Comparison of ENCODE assay signal across 11 cellular contexts in genomic region chr3:112555535-112556170, GRCh38. TPM values are rescaled to one million over a fixed set of nuclear protein-coding genes. Genes with fewer than 3 reads are reported as not detected.
A peak's percentile ranks its signal among the peaks of the same experiment; 100 is the strongest.
DNase-seq lines count a peak whose midpoint lies in the region; ATAC-seq and TF ChIP-seq lines count a peak whose summit lies in the region.
"Had no signal": no experiment of that assay in that cellular context is flagged by ENCODE, and none has a peak within 500 bp of the region (broad histone marks: within the 10 kb centered on the region; RNA-seq: fewer than 3 reads in every experiment).

No MANE protein-coding gene starts in this region.

- peaks cover 3% of the 10 kb centered on the region for H3K79me1 ChIP-seq in H9 (ENCODE audit: insufficient read depth, low read depth, low read length, poor library complexity, severe bottlenecking)

- no peak overlapping the region for H2BK120ac ChIP-seq in H9 (ENCODE audit: low read depth, low read length, poor library complexity, severe bottlenecking)

- H4K20me1 ChIP-seq in H9 (ENCODE audit: control insufficient read depth, insufficient read depth, insufficient read length): no peaks in the 10 kb centered on the region

- no peak for DNase-seq in stimulated activated naive CD8-positive, alpha-beta T cell treated with anti-CD3 and anti-CD28 coated beads, Interleukin-15, Interleukin-2, amounts not matched to agents 100 U/mL and 50 U/mL, for 24 hours
- peak; percentile 66 for DNase-seq in NCI-H69 (lab: John Stamatoyannopoulos, UW)
- DNase-seq in effector memory CD8-positive, alpha-beta T cell: no peak
- DNase-seq in T-helper 9 cell: no peak
- no peak for DNase-seq in activated naive CD4-positive, alpha-beta T cell treated with anti-CD3 and anti-CD28 coated beads, Interleukin-2, amount 10 ng/mL, durations not matched to agents 7 days and 5 days
- no peak for DNase-seq in H9
- DNase-seq: C1 segment of cervical spinal cord, NCI-H1048, ovary had no signal

- H3K4ac ChIP-seq in H9 (ENCODE audit: low read depth, low read length): no peak overlapping the region

- no peak overlapping the region for H2BK5ac ChIP-seq in H9 (ENCODE audit: insufficient read length, low read length)

- no peak overlapping the region for H4K91ac ChIP-seq in H9 (ENCODE audit: insufficient read length, low read depth, low read length)

- H3K36me3 Mint-ChIP-seq in stimulated activated naive CD8-positive, alpha-beta T cell treated with anti-CD3 and anti-CD28 coated beads, Interleukin-15, Interleukin-2, amounts not matched to agents 100 ng/mL and 50 ng/mL, for 24 hours (ENCODE audit: low read depth): peaks cover 61% of the 10 kb centered on the region
- peaks cover 25% of the 10 kb centered on the region for H3K36me3 Mint-ChIP-seq in effector memory CD8-positive, alpha-beta T cell (ENCODE audit: insufficient read depth)
- peaks cover 46% of the 10 kb centered on the region for H3K36me3 Mint-ChIP-seq in activated naive CD4-positive, alpha-beta T cell treated with anti-CD3 and anti-CD28 coated beads, Interleukin-2, amount 10 ng/mL, durations not matched to agents 7 days and 5 days
- peaks cover 33 to 45% (median 35%) of the 10 kb centered on the region in 3 experiments for H3K36me3 Mint-ChIP-seq in H9 (ENCODE audit: insufficient read depth in 1 of 3, low read depth in 3 of 3)

- no peaks in the 10 kb centered on the region for H3K23me2 ChIP-seq in H9 (ENCODE audit: insufficient read length, low read depth, low read length, poor library complexity, severe bottlenecking)

- H3K9me3 ChIP-seq in H9 (ENCODE audit: control insufficient read depth, low read depth, low read length): no peaks in the 10 kb centered on the region
- H3K9me3 ChIP-seq: ovary had no signal

- H3K56ac ChIP-seq in H9 (ENCODE audit: insufficient read length, low read depth, low read length): no peak overlapping the region

- H3K9me3 Mint-ChIP-seq in stimulated activated naive CD8-positive, alpha-beta T cell treated with anti-CD3 and anti-CD28 coated beads, Interleukin-15, Interleukin-2, amounts not matched to agents 100 ng/mL and 50 ng/mL, for 24 hours: no peaks in the 10 kb centered on the region
- no peaks in the 10 kb centered on the region for H3K9me3 Mint-ChIP-seq in effector memory CD8-positive, alpha-beta T cell
- peaks cover 8% of the 10 kb centered on the region for H3K9me3 Mint-ChIP-seq in activated naive CD4-positive, alpha-beta T cell treated with anti-CD3 and anti-CD28 coated beads, Interleukin-2, amount 10 ng/mL, durations not matched to agents 7 days and 5 days
- peaks cover 5 to 11% of the 10 kb centered on the region in 2 experiments; a peak in 4 of 5 replicates for H3K9me3 Mint-ChIP-seq in H9

- H3K4me3 Mint-ChIP-seq in stimulated activated naive CD8-positive, alpha-beta T cell treated with anti-CD3 and anti-CD28 coated beads, Interleukin-15, Interleukin-2, amounts not matched to agents 100 ng/mL and 50 ng/mL, for 24 hours: peak overlapping the region; percentile 54
- peak overlapping the region; percentile 21 to 25 for H3K4me3 Mint-ChIP-seq in effector memory CD8-positive, alpha-beta T cell
- no peak overlapping the region for H3K4me3 Mint-ChIP-seq in activated naive CD4-positive, alpha-beta T cell treated with anti-CD3 and anti-CD28 coated beads, Interleukin-2, amount 10 ng/mL, durations not matched to agents 7 days and 5 days
- H3K4me3 Mint-ChIP-seq in H9: no peak overlapping the region

- no peak overlapping the region for H2AFZ ChIP-seq in H9 (ENCODE audit: low read length)

- ATAC-seq in stimulated activated naive CD8-positive, alpha-beta T cell treated with anti-CD3 and anti-CD28 coated beads, Interleukin-15, Interleukin-2, amounts not matched to agents 100 U/mL and 50 U/mL, for 24 hours: no peak
- peak; percentile 47 for ATAC-seq in effector memory CD8-positive, alpha-beta T cell (replicated peaks)
- ATAC-seq in HG02623 (IDR thresholded peaks at IDR 0.05; ENCODE audit: unreplicated experiment): no peak

- no peak overlapping the region for H2BK20ac ChIP-seq in H9 (ENCODE audit: low read depth, low read length, poor library complexity, severe bottlenecking)

- H3K27me3 ChIP-seq in H9 (ENCODE audit: insufficient read depth, low read length): no peaks in the 10 kb centered on the region
- H3K27me3 ChIP-seq: ovary had no signal

- no peak overlapping the region for H3K9ac ChIP-seq in H9 (ENCODE audit: extremely low read depth, insufficient read length, low read length)

- peaks cover 58% of the 10 kb centered on the region for H3K4me1 Mint-ChIP-seq in stimulated activated naive CD8-positive, alpha-beta T cell treated with anti-CD3 and anti-CD28 coated beads, Interleukin-15, Interleukin-2, amounts not matched to agents 100 ng/mL and 50 ng/mL, for 24 hours (ENCODE audit: low read depth)
- H3K4me1 Mint-ChIP-seq in effector memory CD8-positive, alpha-beta T cell (ENCODE audit: low read depth in 2 of 2): peaks cover 33 to 56% of the 10 kb centered on the region in 2 donors
- H3K4me1 Mint-ChIP-seq in activated naive CD4-positive, alpha-beta T cell treated with anti-CD3 and anti-CD28 coated beads, Interleukin-2, amount 10 ng/mL, durations not matched to agents 7 days and 5 days: peaks cover 33% of the 10 kb centered on the region
- H3K4me1 Mint-ChIP-seq in H9: peaks cover 13% of the 10 kb centered on the region in 2 experiments

- H3K27ac ChIP-seq in H9 (ENCODE audit: insufficient read length, low read depth, low read length): no peak overlapping the region
- H3K27ac ChIP-seq: ovary had no signal

- no peak overlapping the region for H2BK12ac ChIP-seq in H9 (ENCODE audit: insufficient read length, low read depth, low read length)

- H4K5ac ChIP-seq in H9 (ENCODE audit: insufficient read length, low read depth, low read length): no peak overlapping the region

- no peak overlapping the region for H3T11ph ChIP-seq in H9 (ENCODE audit: low read length)

- H3K18ac ChIP-seq in H9 (ENCODE audit: insufficient read length, low read depth, low read length): no peak overlapping the region

- no peak overlapping the region for H3K4me2 ChIP-seq in H9 (ENCODE audit: insufficient read depth, insufficient read length, low read length)

- H2BK15ac ChIP-seq in H9 (ENCODE audit: low read depth, low read length): no peak overlapping the region

- H3K27me3 Mint-ChIP-seq in stimulated activated naive CD8-positive, alpha-beta T cell treated with anti-CD3 and anti-CD28 coated beads, Interleukin-15, Interleukin-2, amounts not matched to agents 100 ng/mL and 50 ng/mL, for 24 hours: no peaks in the 10 kb centered on the region
- no peaks in the 10 kb centered on the region for H3K27me3 Mint-ChIP-seq in effector memory CD8-positive, alpha-beta T cell
- H3K27me3 Mint-ChIP-seq in activated naive CD4-positive, alpha-beta T cell treated with anti-CD3 and anti-CD28 coated beads, Interleukin-2, amount 10 ng/mL, durations not matched to agents 7 days and 5 days: no peaks in the 10 kb centered on the region
- no peaks in the 10 kb centered on the region for H3K27me3 Mint-ChIP-seq in H9 (ENCODE audit: low read depth)

- H3K14ac ChIP-seq in H9 (ENCODE audit: insufficient read depth, low read length): no peak overlapping the region

- H3K79me2 ChIP-seq in H9 (ENCODE audit: insufficient read depth, low read length): peaks cover 4% of the 10 kb centered on the region; the same call in 1 of the 2 replicates

- no peak overlapping the region for H3K23ac ChIP-seq in H9 (ENCODE audit: insufficient read length, low read depth, low read length)

- no peak for TF ChIP-seq CTCF in H9 (conservative IDR thresholded peaks at IDR 0.05)

- H3K4me1 ChIP-seq in H9 (ENCODE audit: insufficient read depth, low read length): no peaks in the 10 kb centered on the region

- WGBS in H9 (ENCODE audit: extremely low coverage, insufficient read length, low lambda C conversion rate): no CpG with 5 or more reads among the region's 1 CpG

- CTCF ChIA-PET in activated naive CD4-positive, alpha-beta T cell treated with anti-CD3 and anti-CD28 coated beads, Interleukin-2, amount 10 ng/mL, durations not matched to agents 7 days and 5 days (lab: Charles Lee): interaction anchor here (0.9 kb wide), 1 partner anchor 57 kb away, joined by 3 read pairs; no protein-coding TSS in a partner anchor

- no peak overlapping the region for H2AK5ac ChIP-seq in H9 (ENCODE audit: insufficient read length, low read length)

- no peak overlapping the region for H4K8ac ChIP-seq in H9 (replicated peaks; ENCODE audit: insufficient read length, low read depth, low read length)

- peak overlapping the region; percentile 45 for H3K27ac Mint-ChIP-seq in stimulated activated naive CD8-positive, alpha-beta T cell treated with anti-CD3 and anti-CD28 coated beads, Interleukin-15, Interleukin-2, amounts not matched to agents 100 ng/mL and 50 ng/mL, for 24 hours
- peak overlapping the region in 1 of 2 donors; percentile 5 for H3K27ac Mint-ChIP-seq in effector memory CD8-positive, alpha-beta T cell
- H3K27ac Mint-ChIP-seq in activated naive CD4-positive, alpha-beta T cell treated with anti-CD3 and anti-CD28 coated beads, Interleukin-2, amount 10 ng/mL, durations not matched to agents 7 days and 5 days: no peak overlapping the region
- H3K27ac Mint-ChIP-seq in H9: no peak overlapping the region

RNA-seq across cellular contexts. Expression of gene ATG3, which starts 6.1 kb away (rescaled TPM):
- total RNA-seq in H9 (2021): 59.3 and 60.7 TPM in 2 replicates

RNA-seq across cellular contexts. Expression of gene SLC35A5, which starts 6.2 kb away (rescaled TPM):
- total RNA-seq in H9 (2021): 40.0 and 44.9 TPM in 2 replicates

RNA-seq across cellular contexts. Expression of gene BTLA, which starts 56.4 kb away (rescaled TPM):
- total RNA-seq in H9 (2021): not detected in 2 replicates

Comparison
In these comparisons a context has a peak if more than half of its experiments do, and no peak if none do; other contexts are left out.
1. H3K4me3 Mint-ChIP-seq: peak in stimulated activated naive CD8-positive, alpha-beta T cell treated with anti-CD3 and anti-CD28 coated beads, Interleukin-15, Interleukin-2, amounts not matched to agents 100 ng/mL and 50 ng/mL, for 24 hours (single experiment) and effector memory CD8-positive, alpha-beta T cell (2 of 2); none in activated naive CD4-positive, alpha-beta T cell treated with anti-CD3 and anti-CD28 coated beads, Interleukin-2, amount 10 ng/mL, durations not matched to agents 7 days and 5 days (single experiment) and H9 (0 of 2).